8 cellular contexts compared by ENCODE assay signal in genomic region chr3:101635954-101636798, GRCh38.
A peak's percentile ranks its signal among the peaks of the same experiment; 100 is the strongest.
DNase-seq lines count a peak whose midpoint lies in the region; ATAC-seq and TF ChIP-seq lines count a peak whose summit lies in the region.

No MANE protein-coding gene starts in this region.

- DNase-seq in SIG-M5 treated with dmso at 0.1 percent for 504 hours (lab: John Stamatoyannopoulos, UW; ENCODE audit: unreplicated experiment) (peak; percentile 51), SIG-M5 (lab: John Stamatoyannopoulos, UW) (no peak), NCI-H1694 (lab: John Stamatoyannopoulos, UW) (peak; percentile 73), coronary artery (ENCODE audit: low spot score) (peak; percentile 49), memory B cell (ENCODE audit: low spot score in 2 of 2) (peak; percentile 59 to 62)
- peak; percentile 59 for DNase-seq in activated CD4-positive, CD25-positive, alpha-beta regulatory T cell treated with anti-CD3 and anti-CD28 coated beads, Interleukin-2, amount 50 U/mL, for 72 hours
- DNase-seq in stimulated activated CD8-positive, alpha-beta memory T cell treated with anti-CD3 and anti-CD28 coated beads, Interleukin-4, amount 100 ng/mL, for 4 hours (ENCODE audit: low read depth in 2 of 2, low spot score in 1 of 2): peak; percentile 24 to 51

- peak; percentile 20 for TF ChIP-seq CTCF in coronary artery (IDR thresholded peaks at IDR 0.05)

- no peak overlapping the region for H3K4me3 Mint-ChIP-seq in memory B cell

- no peaks in the 10 kb centered on the region for H3K9me3 Mint-ChIP-seq in memory B cell

- no peaks in the 10 kb centered on the region for H3K4me1 Mint-ChIP-seq in memory B cell

- no peak overlapping the region for H3K27ac Mint-ChIP-seq in memory B cell

- no peaks in the 10 kb centered on the region for H3K27me3 Mint-ChIP-seq in memory B cell

- H3K27ac ChIP-seq in coronary artery: no peak overlapping the region

- H3K4me3 ChIP-seq in coronary artery: no peak overlapping the region

- ATAC-seq in HG02642 (IDR thresholded peaks at IDR 0.05; ENCODE audit: poor library complexity, unreplicated experiment): peak; percentile 93
- peak; percentile 95 for ATAC-seq in memory B cell (ENCODE audit: low read depth)

- H3K36me3 Mint-ChIP-seq in memory B cell: no peaks in the 10 kb centered on the region
